Comparison of ENCODE assay signal across 8 cellular contexts in genomic region chr19:4791183-4792018, GRCh38. TPM values are rescaled to one million over a fixed set of nuclear protein-coding genes. Genes with fewer than 3 reads are reported as not detected.
DNase-seq lines count a peak whose midpoint lies in the region; ATAC-seq and TF ChIP-seq lines count a peak whose summit lies in the region.

A gene with protein sequence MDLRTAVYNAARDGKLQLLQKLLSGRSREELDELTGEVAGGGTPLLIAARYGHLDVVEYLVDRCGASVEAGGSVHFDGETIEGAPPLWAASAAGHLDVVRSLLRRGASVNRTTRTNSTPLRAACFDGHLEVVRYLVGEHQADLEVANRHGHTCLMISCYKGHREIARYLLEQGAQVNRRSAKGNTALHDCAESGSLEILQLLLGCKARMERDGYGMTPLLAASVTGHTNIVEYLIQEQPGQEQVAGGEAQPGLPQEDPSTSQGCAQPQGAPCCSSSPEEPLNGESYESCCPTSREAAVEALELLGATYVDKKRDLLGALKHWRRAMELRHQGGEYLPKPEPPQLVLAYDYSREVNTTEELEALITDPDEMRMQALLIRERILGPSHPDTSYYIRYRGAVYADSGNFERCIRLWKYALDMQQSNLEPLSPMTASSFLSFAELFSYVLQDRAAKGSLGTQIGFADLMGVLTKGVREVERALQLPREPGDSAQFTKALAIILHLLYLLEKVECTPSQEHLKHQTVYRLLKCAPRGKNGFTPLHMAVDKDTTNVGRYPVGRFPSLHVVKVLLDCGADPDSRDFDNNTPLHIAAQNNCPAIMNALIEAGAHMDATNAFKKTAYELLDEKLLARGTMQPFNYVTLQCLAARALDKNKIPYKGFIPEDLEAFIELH (plus strand): TSS chr19:4791734. CDS start chr19:4791855, 121 bp downstream.

- H3K4me1 ChIP-seq in heart right ventricle (peaks cover 11 to 51% (median 39%) of the 10 kb centered on the region in 9 donors), upper lobe of right lung (peaks cover 27% of the 10 kb centered on the region)

- in situ Hi-C loops in GM13977 (cut with MboI; ENCODE audit: low pct_unique_long_range_greater_than_20kb, low sequenced_read_pairs, unreplicated experiment), result no loop called here

- no peaks in the 10 kb centered on the region for H3K9me3 ChIP-seq in heart right ventricle
- H3K9me3 ChIP-seq in upper lobe of right lung, result no peaks in the 10 kb centered on the region

- intact Hi-C loops in T-helper 1 cell treated with Interleukin-12 subunit alpha and Interleukin-12 subunit beta and Interleukin-4 antibody, amounts not matched to agents 30 ng/mL and 1 ng/mL, for 36 hours (cut with micrococcal nuclease), result loop anchor here (1.0 to 10.0 kb wide), 22 partner anchors 20 to 1287 kb away; partner anchors contain the start of genes ANKRD24, CATSPERD, CHAF1A and DOHH
- intact Hi-C loops in heart right ventricle (cut with DNase I), result loop anchor here in 5 of 10 donors (1.0 to 10.0 kb wide), 5 partner anchors 11 to 217 kb away; no protein-coding TSS in a partner anchor
- intact Hi-C loops in posterior cingulate gyrus (cut with DNase I), result loop anchor here (1.0 to 2.0 kb wide), 2 partner anchors 59 to 67 kb away; no protein-coding TSS in a partner anchor
- intact Hi-C loops in upper lobe of right lung (cut with DNase I), result no loop called here

- 0 to 1% methylated on average over 74 to 80 of the region's 80 CpGs for WGBS in heart right ventricle, 2 donors

- peak; percentile 99 for TF ChIP-seq CTCF in GM13977 (IDR thresholded peaks at IDR 0.05; ENCODE audit: extremely low read depth, insufficient read depth, missing control alignments)
- TF ChIP-seq CTCF in heart right ventricle (IDR thresholded peaks at IDR 0.05), result peak; percentile 93 to 100 (median 99)
- peak; percentile 100 for TF ChIP-seq CTCF in upper lobe of right lung (IDR thresholded peaks at IDR 0.05)

- H3K27me3 ChIP-seq in heart right ventricle (no peaks in the 10 kb centered on the region), upper lobe of right lung (no peaks in the 10 kb centered on the region)

- peaks cover 0 to 39% (median 13%) of the 10 kb centered on the region in 9 donors for H3K36me3 ChIP-seq in heart right ventricle
- H3K36me3 ChIP-seq in upper lobe of right lung, result peaks cover 38% of the 10 kb centered on the region

- ATAC-seq in HG02884 (IDR thresholded peaks at IDR 0.05; ENCODE audit: unreplicated experiment) (peak; percentile 85), heart right ventricle (peak; percentile 97 to 100 (median 99)), upper lobe of right lung (peak; percentile 99)

- H3K27ac ChIP-seq in heart right ventricle (peak within 1 kb of the TSS; percentile 86 to 99 (median 96)), upper lobe of right lung (peak within 1 kb of the TSS; percentile 92)

- peak within 1 kb of the TSS; percentile 77 to 99 (median 92) for H3K4me3 ChIP-seq in heart right ventricle
- peak within 1 kb of the TSS; percentile 88 for H3K4me3 ChIP-seq in upper lobe of right lung

- DNase-seq in GM13977 (ENCODE audit: low spot score) (peak; percentile 99), NCI-H146 treated with DMSO at 0.1 percent for 48 hours (lab: John Stamatoyannopoulos, UW; ENCODE audit: unreplicated experiment) (peak; percentile 97), amniotic epithelial cell (ENCODE audit: low read depth) (peak; percentile 100), heart right ventricle (peak; percentile 97 to 100), posterior cingulate gyrus (peak; percentile 99 to 100 (median 100)), upper lobe of right lung (peak; percentile 99)

RNA-seq across cellular contexts. Expression of the gene that starts here (rescaled TPM):
- 16.0 and 16.7 TPM in 2 replicates for total RNA-seq in T-helper 1 cell treated with Interleukin-12 subunit alpha and Interleukin-12 subunit beta and Interleukin-4 antibody, amounts not matched to agents 30 ng/mL and 1 ng/mL, for 36 hours
- 10 to 100 TPM; 36.5 to 51.6 (median 48.1) TPM for total RNA-seq in heart right ventricle
- polyA plus RNA-seq in heart right ventricle, result 10 to 100 TPM; 14.4 to 17.3 TPM
- 12.4 TPM for total RNA-seq in upper lobe of right lung

Comparison
In these comparisons a context has a peak if more than half of its experiments do, and no peak if none do; other contexts are left out.
1. Peak in every context shown above with its lines: DNase-seq, ATAC-seq, H3K4me3 ChIP-seq and H3K27ac ChIP-seq.